30 cellular contexts compared by ENCODE assay signal in genomic region chr20:45701873-45702272, GRCh38. TPM values are rescaled to one million over a fixed set of nuclear protein-coding genes. Genes with fewer than 3 reads are reported as not detected.
DNase-seq lines count a peak whose midpoint lies in the region; ATAC-seq, FAIRE-seq and TF ChIP-seq lines count a peak whose summit lies in the region.
"Had no signal": no experiment of that assay in that cellular context is flagged by ENCODE, and none has a peak within 500 bp of the region (broad histone marks: within the 10 kb centered on the region; RNA-seq: fewer than 3 reads in every experiment).

Gene WFDC13 (plus strand): TSS chr20:45702038. CDS start chr20:45702124, 86 bp downstream.

- no peak for TF ChIP-seq EP300 in GM12878 (IDR thresholded peaks at IDR 0.05; ENCODE audit: borderline replicate concordance in 1 of 2, control insufficient read depth in 1 of 2, low read depth in 2 of 2, low read length in 2 of 2)

- no peak for TF ChIP-seq RAD21 in GM12878 (IDR thresholded peaks at IDR 0.05; ENCODE audit: insufficient read depth, low read depth, low read length)

- RAD21 ChIA-PET in GM12878 (lab: Charles Lee; ENCODE audit: unreplicated experiment) = no interaction called here

- H3K4me1 ChIP-seq in GM12878 (ENCODE audit: control insufficient read depth, insufficient read depth, low read length) (peaks cover 17% of the 10 kb centered on the region), GM23338 (ENCODE audit: insufficient read depth) (no peaks in the 10 kb centered on the region)
- no peaks in the 10 kb centered on the region for H3K4me1 ChIP-seq in naive thymus-derived CD4-positive, alpha-beta T cell (ENCODE audit: control insufficient read depth in 2 of 2, insufficient read depth in 2 of 2, low read length in 2 of 2)
- H3K4me1 ChIP-seq: BE2C, SJSA1 had no signal

- no peaks in the 10 kb centered on the region for H3K9me3 Mint-ChIP-seq in naive B cell
- peaks cover 0 to 5% (median 0%) of the 10 kb centered on the region in 11 donors for H3K9me3 Mint-ChIP-seq in naive thymus-derived CD4-positive, alpha-beta T cell
- no peaks in the 10 kb centered on the region for H3K9me3 Mint-ChIP-seq in activated T-helper 1 cell treated with anti-CD3 and anti-CD28 coated beads, Interleukin-12 subunit alpha, Interleukin-12 subunit beta, Interleukin-2, Interleukin-4 antibody, amounts not matched to agents 30 ng/mL and 10 ng/mL and 1 ng/mL, durations not matched to agents 14 hours and 24 hours and 36 hours
- H3K9me3 Mint-ChIP-seq in GM23338 = no peaks in the 10 kb centered on the region
- H3K9me3 Mint-ChIP-seq: CD8-positive, alpha-beta memory T cell; IgD-negative memory B cell; T-cell had no signal

- FAIRE-seq in HTR-8/SVneo (lab: Jason Lieb, UNC) (peak; percentile 69), GM12878 (lab: Jason Lieb, UNC) (no peak)

- no peak for DNase-seq in HTR-8/SVneo (ENCODE audit: insufficient read length, low spot score)
- no peak for DNase-seq in GM12878 (ENCODE audit: low read depth, low spot score)
- no peak for DNase-seq in naive B cell
- peak; percentile 73 for DNase-seq in ureter (ENCODE audit: low spot score)
- no peak for DNase-seq in naive thymus-derived CD4-positive, alpha-beta T cell
- no peak for DNase-seq in activated T-helper 1 cell treated with anti-CD3 and anti-CD28 coated beads, Interleukin-12 subunit alpha, Interleukin-12 subunit beta, Interleukin-2, Interleukin-4 antibody, amounts not matched to agents 30 ng/mL and 10 ng/mL and 1 ng/mL, durations not matched to agents 14 hours and 24 hours and 36 hours (ENCODE audit: low spot score)
- DNase-seq in GM23338 (ENCODE audit: low spot score) = no peak
- DNase-seq: BE2C; CD8-positive, alpha-beta memory T cell; DMS53; NCI-H1092; NCI-H1436; NCI-H187; NCI-H2107; NCI-H524 treated with DMSO at 0.1 percent for 48 hours; NCI-H774; NK-92 treated with Interleukin-12 subunit alpha and Interleukin-12 subunit beta, amount 100 ng/mL, for 24 hours; PC-9; T-cell had no signal

- H3K4me2 ChIP-seq in GM12878 (ENCODE audit: control insufficient read depth, insufficient read depth) (peak within 1 kb of the TSS; percentile 77), GM23338 (no peak within 1 kb of the TSS)
- H3K4me2 ChIP-seq: KMS-11, PC-9 had no signal

- H3K36me3 ChIP-seq in GM12878 (ENCODE audit: control insufficient read depth in 2 of 2, insufficient read depth in 2 of 2, low read length in 1 of 2) (no peaks in the 10 kb centered on the region), GM23338 (ENCODE audit: insufficient read depth) (no peaks in the 10 kb centered on the region)
- no peaks in the 10 kb centered on the region for H3K36me3 ChIP-seq in naive thymus-derived CD4-positive, alpha-beta T cell (ENCODE audit: control insufficient read depth in 2 of 3, insufficient read depth in 3 of 3, low read length in 3 of 3)
- H3K36me3 ChIP-seq: BE2C, SJSA1 had no signal

- H3K79me2 ChIP-seq in GM12878 (ENCODE audit: control insufficient read depth, insufficient read depth, low read length) (no peaks in the 10 kb centered on the region), GM23338 (replicated peaks; ENCODE audit: insufficient read depth) (no peaks in the 10 kb centered on the region)

- H3K4me1 Mint-ChIP-seq in naive B cell = peaks cover 9 to 26% (median 13%) of the 10 kb centered on the region in 3 donors
- H3K4me1 Mint-ChIP-seq in naive thymus-derived CD4-positive, alpha-beta T cell = no peaks in the 10 kb centered on the region
- H3K4me1 Mint-ChIP-seq in activated T-helper 1 cell treated with anti-CD3 and anti-CD28 coated beads, Interleukin-12 subunit alpha, Interleukin-12 subunit beta, Interleukin-2, Interleukin-4 antibody, amounts not matched to agents 30 ng/mL and 10 ng/mL and 1 ng/mL, durations not matched to agents 14 hours and 24 hours and 36 hours (ENCODE audit: low read depth) = no peaks in the 10 kb centered on the region
- H3K4me1 Mint-ChIP-seq in GM23338 = no peaks in the 10 kb centered on the region
- H3K4me1 Mint-ChIP-seq: CD14-positive monocyte; CD8-positive, alpha-beta memory T cell; T-cell had no signal

- H3K9me3 ChIP-seq in GM12878 (replicated peaks; ENCODE audit: control insufficient read depth, insufficient read depth, low read length) = no peaks in the 10 kb centered on the region; the same call in 2 of the 3 replicates
- H3K9me3 ChIP-seq in naive thymus-derived CD4-positive, alpha-beta T cell (ENCODE audit: control insufficient read depth in 2 of 3, low read length in 3 of 3) = no peaks in the 10 kb centered on the region
- H3K9me3 ChIP-seq: BE2C, SJSA1 had no signal

- H3K27me3 ChIP-seq in GM12878 (replicated peaks in 1 of 2; ENCODE audit: control insufficient read depth in 2 of 2, insufficient read depth in 2 of 2, low read length in 1 of 2) (no peaks in the 10 kb centered on the region), GM23338 (ENCODE audit: insufficient read depth) (no peaks in the 10 kb centered on the region)
- no peaks in the 10 kb centered on the region for H3K27me3 ChIP-seq in naive thymus-derived CD4-positive, alpha-beta T cell (ENCODE audit: control insufficient read depth in 2 of 2, insufficient read depth in 2 of 2, low read length in 2 of 2)

- H3K27ac ChIP-seq in GM12878 (ENCODE audit: control insufficient read depth, insufficient read depth) (peak within 1 kb of the TSS; percentile 39; the same call in 1 of the 2 replicates), GM23338 (ENCODE audit: low read depth) (no peak within 1 kb of the TSS)
- no peak within 1 kb of the TSS for H3K27ac ChIP-seq in naive thymus-derived CD4-positive, alpha-beta T cell (ENCODE audit: low read depth, low read length)
- H3K27ac ChIP-seq: KMS-11, PC-9, SJSA1 had no signal

- H3K4me3 ChIP-seq in GM12878 (no peak within 1 kb of the TSS), GM23338 (no peak within 1 kb of the TSS)
- H3K4me3 ChIP-seq in naive thymus-derived CD4-positive, alpha-beta T cell (ENCODE audit: low read length) = no peak within 1 kb of the TSS
- H3K4me3 ChIP-seq: PC-9, SJSA1 had no signal

- ATAC-seq in GM12878 = no peak
- ATAC-seq in naive B cell (ENCODE audit: low read depth in 2 of 2) = no peak
- ATAC-seq in naive thymus-derived CD4-positive, alpha-beta T cell = no peak
- no peak for ATAC-seq in GM23338
- ATAC-seq: HCT116, Right ventricle myocardium inferior, T-cell had no signal

- 63% methylated on average over 4 of the region's 4 CpGs for WGBS in GM12878 (ENCODE audit: insufficient coverage, insufficient replicate concordance, low lambda C conversion rate, missing lambda C conversion rate)

- POLR2A ChIA-PET in GM12878 (lab: Charles Lee) = no interaction called here
- POLR2A ChIA-PET in naive thymus-derived CD4-positive, alpha-beta T cell (lab: Charles Lee) = no interaction called here

- TF ChIP-seq POLR2A in GM12878 (IDR thresholded peaks at IDR 0.05; ENCODE audit: low read depth, low read length) = no peak

- H3K4me3 Mint-ChIP-seq in naive B cell = peak within 1 kb of the TSS in 4 of 8 donors; percentile 6 to 43 (median 32)
- H3K4me3 Mint-ChIP-seq in naive thymus-derived CD4-positive, alpha-beta T cell = no peak within 1 kb of the TSS
- H3K4me3 Mint-ChIP-seq in activated T-helper 1 cell treated with anti-CD3 and anti-CD28 coated beads, Interleukin-12 subunit alpha, Interleukin-12 subunit beta, Interleukin-2, Interleukin-4 antibody, amounts not matched to agents 30 ng/mL and 10 ng/mL and 1 ng/mL, durations not matched to agents 14 hours and 24 hours and 36 hours = no peak within 1 kb of the TSS
- H3K4me3 Mint-ChIP-seq in GM23338 = no peak within 1 kb of the TSS
- H3K4me3 Mint-ChIP-seq: CD14-positive monocyte; CD8-positive, alpha-beta memory T cell; T-cell had no signal

- CTCF ChIA-PET in GM12878 (lab: Yijun Ruan, JAX) = no interaction called here
- CTCF ChIA-PET in naive thymus-derived CD4-positive, alpha-beta T cell (lab: Charles Lee) = no interaction called here

- H3K9me2 ChIP-seq in GM23338 (ENCODE audit: insufficient read depth) = peaks cover 24% of the 10 kb centered on the region

- H3K27ac Mint-ChIP-seq in naive B cell (peak within 1 kb of the TSS; percentile 29 to 85 (median 66)), GM23338 (no peak within 1 kb of the TSS)
- H3K27ac Mint-ChIP-seq in naive thymus-derived CD4-positive, alpha-beta T cell = no peak within 1 kb of the TSS
- no peak within 1 kb of the TSS for H3K27ac Mint-ChIP-seq in activated T-helper 1 cell treated with anti-CD3 and anti-CD28 coated beads, Interleukin-12 subunit alpha, Interleukin-12 subunit beta, Interleukin-2, Interleukin-4 antibody, amounts not matched to agents 30 ng/mL and 10 ng/mL and 1 ng/mL, durations not matched to agents 14 hours and 24 hours and 36 hours
- H3K27ac Mint-ChIP-seq: CD14-positive monocyte; CD8-positive, alpha-beta memory T cell; IgD-negative memory B cell; T-cell had no signal

- intact Hi-C loops in GM12878 (cut with micrococcal nuclease; ENCODE audit: unreplicated experiment) = no loop called here
- intact Hi-C loops in naive thymus-derived CD4-positive, alpha-beta T cell (cut with micrococcal nuclease) = no loop called here
- intact Hi-C loops in activated T-helper 1 cell treated with anti-CD3 and anti-CD28 coated beads, Interleukin-12 subunit alpha, Interleukin-12 subunit beta, Interleukin-2, Interleukin-4 antibody, amounts not matched to agents 30 ng/mL and 10 ng/mL and 1 ng/mL, durations not matched to agents 14 hours and 24 hours and 36 hours (cut with micrococcal nuclease) = no loop called here

- no peaks in the 10 kb centered on the region for H3F3A ChIP-seq in GM23338 (replicated peaks; ENCODE audit: low read depth)

- no TSS peak for BruUV-seq in GM12878 (replicated peaks; lab: Mats Ljungman, UMichigan)

- H3K27me3 Mint-ChIP-seq in naive B cell (peaks cover 8 to 18% (median 15%) of the 10 kb centered on the region in 3 donors), GM23338 (ENCODE audit: insufficient read depth, low read depth, poor library complexity) (peaks cover 4% of the 10 kb centered on the region)
- H3K27me3 Mint-ChIP-seq in naive thymus-derived CD4-positive, alpha-beta T cell = peaks cover 15 to 29% (median 23%) of the 10 kb centered on the region in 5 donors
- peaks cover 17% of the 10 kb centered on the region for H3K27me3 Mint-ChIP-seq in activated T-helper 1 cell treated with anti-CD3 and anti-CD28 coated beads, Interleukin-12 subunit alpha, Interleukin-12 subunit beta, Interleukin-2, Interleukin-4 antibody, amounts not matched to agents 30 ng/mL and 10 ng/mL and 1 ng/mL, durations not matched to agents 14 hours and 24 hours and 36 hours (ENCODE audit: insufficient read depth)

- H4K20me1 ChIP-seq in GM12878 (ENCODE audit: control insufficient read depth, insufficient read depth) (no peaks in the 10 kb centered on the region), GM23338 (replicated peaks; ENCODE audit: insufficient read depth) (no peaks in the 10 kb centered on the region)

- peak within 1 kb of the TSS; percentile 15 for H2AFZ ChIP-seq in GM12878 (ENCODE audit: control insufficient read depth, low read depth, low read length)
- H2AFZ ChIP-seq in GM23338 = no peak within 1 kb of the TSS
- H2AFZ ChIP-seq: PC-9 had no signal

- SMC1A ChIA-PET in GM12878 (lab: Charles Lee; ENCODE audit: uncharacterized antibody, unreplicated experiment) = no interaction called here

- in situ Hi-C loops in GM12878 (cut with MboI) = no loop called here

- no peak for TF ChIP-seq CTCF in GM12878 (IDR thresholded peaks at IDR 0.05 in 2 of 3, conservative IDR thresholded peaks at IDR 0.05 in 1 of 3; ENCODE audit: control insufficient read depth in 2 of 3, extremely low read depth in 1 of 3, insufficient read depth in 1 of 3, low read depth in 3 of 3, low read length in 3 of 3)
- no peak for TF ChIP-seq CTCF in GM23338 (conservative IDR thresholded peaks at IDR 0.05; ENCODE audit: low read depth in 2 of 2)

- no peaks in the 10 kb centered on the region for H3K36me3 Mint-ChIP-seq in naive B cell
- no peaks in the 10 kb centered on the region for H3K36me3 Mint-ChIP-seq in naive thymus-derived CD4-positive, alpha-beta T cell
- H3K36me3 Mint-ChIP-seq in activated T-helper 1 cell treated with anti-CD3 and anti-CD28 coated beads, Interleukin-12 subunit alpha, Interleukin-12 subunit beta, Interleukin-2, Interleukin-4 antibody, amounts not matched to agents 30 ng/mL and 10 ng/mL and 1 ng/mL, durations not matched to agents 14 hours and 24 hours and 36 hours (ENCODE audit: low read depth) = no peaks in the 10 kb centered on the region
- no peaks in the 10 kb centered on the region for H3K36me3 Mint-ChIP-seq in GM23338 (ENCODE audit: low read depth)
- H3K36me3 Mint-ChIP-seq: CD14-positive monocyte; CD8-positive, alpha-beta memory T cell; IgD-negative memory B cell; T-cell had no signal

- H3K9ac ChIP-seq in GM12878 (ENCODE audit: control insufficient read depth, insufficient read depth, low read length) = no peak within 1 kb of the TSS
- H3K9ac ChIP-seq: KMS-11 had no signal

RNA-seq across cellular contexts. Expression of gene WFDC13, which starts in this region (rescaled TPM):
- total RNA-seq in GM12878 (2013; cell fraction: nucleolus; rRNA removed) = not detected in 2 replicates
- total RNA-seq in GM12878 (2014; rRNA removed) = not detected in 2 replicates
- total RNA-seq in GM12878 (2014; rRNA removed; fragmentation: Illumina TruSeq; extraction: Trizol) = not detected in 2 replicates
- total RNA-seq in GM12878 (2021) = not detected in 2 replicates
- polyA plus RNA-seq in GM12878 (2011; ENCODE audit: low read depth) = not detected
- polyA plus RNA-seq in GM12878 (2011; rRNA removed) = not detected in 2 replicates
- not detected in 2 replicates for polyA plus RNA-seq in GM12878 (2011; cell fraction: cytosol; rRNA removed)
- polyA plus RNA-seq in GM12878 (2011; cell fraction: nucleus; rRNA removed) = not detected in 2 replicates
- polyA plus RNA-seq in GM12878 (2012) = not detected in 2 replicates
- not detected in 2 replicates for polyA plus RNA-seq in GM12878 (2014; fragmentation: Illumina TruSeq; extraction: Trizol)
- polyA plus RNA-seq in GM12878 (2014; fragmentation: Nextera tagmentation; extraction: Ambion mirVana) = not detected
- polyA plus RNA-seq in GM12878 (2014; rRNA removed) = not detected in 2 replicates
- not detected for polyA plus RNA-seq in GM12878 (2016; fragmentation: Nextera tagmentation; extraction: Ambion mirVana)
- polyA minus RNA-seq in GM12878 (2011; rRNA and poly(A)+ RNA removed) = not detected in 2 replicates
- polyA minus RNA-seq in GM12878 (2011; cell fraction: cytosol; rRNA and poly(A)+ RNA removed) = not detected in 2 replicates
- polyA minus RNA-seq in GM12878 (2011; cell fraction: nucleus; rRNA and poly(A)+ RNA removed) = not detected in 2 replicates
- not detected for polyA plus RNA-seq in naive B cell (ENCODE audit: low read depth in 6 of 6)
- total RNA-seq in ureter = 0.55 TPM
- not detected for total RNA-seq in naive thymus-derived CD4-positive, alpha-beta T cell
- not detected for polyA plus RNA-seq in naive thymus-derived CD4-positive, alpha-beta T cell
- total RNA-seq in activated T-helper 1 cell treated with anti-CD3 and anti-CD28 coated beads, Interleukin-12 subunit alpha, Interleukin-12 subunit beta, Interleukin-2, Interleukin-4 antibody, amounts not matched to agents 30 ng/mL and 10 ng/mL and 1 ng/mL, durations not matched to agents 14 hours and 24 hours and 36 hours = not detected in 2 replicates
- not detected in 2 replicates for total RNA-seq in GM23338 (2014; rRNA removed; shearing (Covaris generic))
- not detected in 2 replicates for polyA plus RNA-seq in GM23338 (2016; fragmentation: Nextera tagmentation; extraction: Ambion mirVana)
- total RNA-seq: A673; CD8-positive, alpha-beta memory T cell; Daoy; G401; H4; PC-9; Right ventricle myocardium inferior; RPMI7951; SJSA1; T-cell had no signal
- polyA plus RNA-seq: CD14-positive monocyte; CD8-positive, alpha-beta memory T cell; IgD-negative memory B cell had no signal

Comparison
In these comparisons a context has a peak if more than half of its experiments do, and no peak if none do; other contexts are left out.
1. Peak in DNase-seq in ureter; RNA of the gene not detected or under 1 TPM.
2. H3K27ac Mint-ChIP-seq: peak in naive B cell (6 of 6); none in naive thymus-derived CD4-positive, alpha-beta T cell (0 of 9), activated T-helper 1 cell treated with anti-CD3 and anti-CD28 coated beads, Interleukin-12 subunit alpha, Interleukin-12 subunit beta, Interleukin-2, Interleukin-4 antibody, amounts not matched to agents 30 ng/mL and 10 ng/mL and 1 ng/mL, durations not matched to agents 14 hours and 24 hours and 36 hours (single experiment) and GM23338 (single experiment).